12 cellular contexts compared by ENCODE assay signal in genomic region chr7:44463169-44463808, GRCh38. TPM values are rescaled to one million over a fixed set of nuclear protein-coding genes. Genes with fewer than 3 reads are reported as not detected.
DNase-seq lines count a peak whose midpoint lies in the region; TF ChIP-seq lines count a peak whose summit lies in the region.
"Had no signal": no experiment of that assay in that cellular context is flagged by ENCODE, and none has a peak within 500 bp of the region (broad histone marks: within the 10 kb centered on the region; RNA-seq: fewer than 3 reads in every experiment).

No MANE protein-coding gene starts in this region.

- H3K4me2 ChIP-seq in fibroblast of lung (ENCODE audit: extremely low read depth, insufficient read depth, low read length): no peak overlapping the region

- no peak overlapping the region for H3K4me3 ChIP-seq in AG04450 (ENCODE audit: low read depth, low read length)
- no peak overlapping the region for H3K4me3 ChIP-seq in fibroblast of lung (replicated peaks in 1 of 4; ENCODE audit: control extremely low read depth in 1 of 4, insufficient read depth in 1 of 4, low read depth in 3 of 4, low read length in 4 of 4)
- H3K4me3 ChIP-seq in SJCRH30: no peak overlapping the region
- H3K4me3 ChIP-seq: ascending aorta, skin epidermis had no signal

- H3K27me3 ChIP-seq in AG04450 (ENCODE audit: control insufficient read depth, insufficient read depth, low read length): no peaks in the 10 kb centered on the region
- H3K27me3 ChIP-seq in fibroblast of lung (ENCODE audit: control insufficient read depth, insufficient read depth, low read length): no peaks in the 10 kb centered on the region
- H3K27me3 ChIP-seq in SJCRH30: no peaks in the 10 kb centered on the region
- H3K27me3 ChIP-seq: ascending aorta had no signal

- POLR2A ChIA-PET in AG04450 (lab: Yijun Ruan, JAX): no interaction called here

- no peak overlapping the region for H3K27ac ChIP-seq in AG04450 (ENCODE audit: low read depth, low read length)
- H3K27ac ChIP-seq in fibroblast of lung (ENCODE audit: insufficient read depth, low read length): no peak overlapping the region
- no peak overlapping the region for H3K27ac ChIP-seq in SJCRH30
- H3K27ac ChIP-seq: ascending aorta, skin epidermis had no signal

- peak; percentile 35 for TF ChIP-seq CTCF in AG04450 (IDR thresholded peaks at IDR 0.05; ENCODE audit: low read depth, low read length)
- peak; percentile 46 for TF ChIP-seq CTCF in GM12872 (IDR thresholded peaks at IDR 0.05; ENCODE audit: insufficient read depth, low read depth, low read length)
- peak; percentile 16 to 45 for TF ChIP-seq CTCF in fibroblast of lung (conservative IDR thresholded peaks at IDR 0.05 in 1 of 2, IDR thresholded peaks at IDR 0.05 in 1 of 2; ENCODE audit: low read depth in 1 of 2, low read length in 2 of 2)

- H3K4me1 ChIP-seq in fibroblast of lung (ENCODE audit: control insufficient read depth, extremely low read depth, insufficient read depth, low read length) (peaks cover 8% of the 10 kb centered on the region), SJCRH30 (no peaks in the 10 kb centered on the region)

- H2AFZ ChIP-seq in fibroblast of lung (ENCODE audit: low read length): no peak overlapping the region

- no peaks in the 10 kb centered on the region for H4K20me1 ChIP-seq in fibroblast of lung (ENCODE audit: control insufficient read depth, extremely low read depth, insufficient read depth, low read length)

- no peak overlapping the region for H3K9ac ChIP-seq in fibroblast of lung (ENCODE audit: insufficient read depth, low read length)

- DNase-seq in AG04450 (ENCODE audit: low read depth, low spot score) (no peak), RKO (ENCODE audit: low spot score) (peak; percentile 37), fibroblast of lung (ENCODE audit: low read depth in 2 of 2) (peak; percentile 13 to 26), NCI-H69 (lab: John Stamatoyannopoulos, UW) (no peak), SJCRH30 (no peak), NOMO-1 (lab: John Stamatoyannopoulos, UW; ENCODE audit: unreplicated experiment in 2 of 2) (no peak)
- DNase-seq in stimulated activated CD4-positive, alpha-beta T cell treated with anti-CD3 and anti-CD28 coated beads, Interleukin-1b, Interleukin-23, amount 100 ng/mL, for 48 hours: no peak
- DNase-seq: activated CD4-positive, alpha-beta T cell treated with anti-CD3 and anti-CD28 coated beads, Interleukin-2, amount 50 U/mL, for 4 hours; NCI-H510A treated with DMSO at 0.1 percent for 48 hours had no signal

- H3K79me2 ChIP-seq in fibroblast of lung (ENCODE audit: control insufficient read depth, insufficient read depth, low read length): peaks cover 34% of the 10 kb centered on the region

- peaks cover 2% of the 10 kb centered on the region for H3K36me3 ChIP-seq in fibroblast of lung (ENCODE audit: control insufficient read depth, insufficient read depth, low read length)
- H3K36me3 ChIP-seq in SJCRH30: peaks cover 16% of the 10 kb centered on the region; the same call in 1 of the 2 replicates

- CTCF ChIA-PET in AG04450 (lab: Charles Lee): interaction anchor here (0.9 kb wide), 1 partner anchor 116 kb away, joined by 3 read pairs; no protein-coding TSS in a partner anchor

- H3K9me3 ChIP-seq in AG04450 (ENCODE audit: control insufficient read depth, insufficient read depth, low read length) (no peaks in the 10 kb centered on the region), fibroblast of lung (ENCODE audit: control insufficient read depth, insufficient read depth, low read depth, low read length) (no peaks in the 10 kb centered on the region), SJCRH30 (replicated peaks) (no peaks in the 10 kb centered on the region)
- H3K9me3 ChIP-seq: ascending aorta had no signal

RNA-seq across cellular contexts. Expression of gene NUDCD3, which starts 27.2 kb away (rescaled TPM):
- polyA plus RNA-seq in AG04450 (2011; rRNA removed) (61.4 and 77.0 TPM in 2 replicates), fibroblast of lung (51.9 and 65.1 TPM in 2 replicates)
- polyA minus RNA-seq in AG04450 (2011; rRNA and poly(A)+ RNA removed): 76.7 and 85.1 TPM in 2 replicates
- total RNA-seq in fibroblast of lung: 67.0 and 68.7 TPM in 2 replicates
- polyA plus RNA-seq in fibroblast of lung (2012): 65.5 and 82.2 TPM in 2 replicates
- 85.5 and 127 TPM in 2 replicates for polyA minus RNA-seq in fibroblast of lung (ENCODE audit: low replicate concordance)
- total RNA-seq in SJCRH30 (2014; rRNA removed; shearing (Covaris generic)): 57.6 and 60.2 TPM in 2 replicates

Comparison
In these comparisons a context has a peak if more than half of its experiments do, and no peak if none do; other contexts are left out.
1. DNase-seq: peak in RKO (single experiment) and fibroblast of lung (2 of 2); none in AG04450 (single experiment), NCI-H69 (single experiment), SJCRH30 (0 of 2), stimulated activated CD4-positive, alpha-beta T cell treated with anti-CD3 and anti-CD28 coated beads, Interleukin-1b, Interleukin-23, amount 100 ng/mL, for 48 hours (single experiment) and NOMO-1 (0 of 2).
2. Peak in every context shown above with its lines, with median percentiles within 50 percentile points of each other: CTCF ChIP-seq.